In the genomic region with DNA sequence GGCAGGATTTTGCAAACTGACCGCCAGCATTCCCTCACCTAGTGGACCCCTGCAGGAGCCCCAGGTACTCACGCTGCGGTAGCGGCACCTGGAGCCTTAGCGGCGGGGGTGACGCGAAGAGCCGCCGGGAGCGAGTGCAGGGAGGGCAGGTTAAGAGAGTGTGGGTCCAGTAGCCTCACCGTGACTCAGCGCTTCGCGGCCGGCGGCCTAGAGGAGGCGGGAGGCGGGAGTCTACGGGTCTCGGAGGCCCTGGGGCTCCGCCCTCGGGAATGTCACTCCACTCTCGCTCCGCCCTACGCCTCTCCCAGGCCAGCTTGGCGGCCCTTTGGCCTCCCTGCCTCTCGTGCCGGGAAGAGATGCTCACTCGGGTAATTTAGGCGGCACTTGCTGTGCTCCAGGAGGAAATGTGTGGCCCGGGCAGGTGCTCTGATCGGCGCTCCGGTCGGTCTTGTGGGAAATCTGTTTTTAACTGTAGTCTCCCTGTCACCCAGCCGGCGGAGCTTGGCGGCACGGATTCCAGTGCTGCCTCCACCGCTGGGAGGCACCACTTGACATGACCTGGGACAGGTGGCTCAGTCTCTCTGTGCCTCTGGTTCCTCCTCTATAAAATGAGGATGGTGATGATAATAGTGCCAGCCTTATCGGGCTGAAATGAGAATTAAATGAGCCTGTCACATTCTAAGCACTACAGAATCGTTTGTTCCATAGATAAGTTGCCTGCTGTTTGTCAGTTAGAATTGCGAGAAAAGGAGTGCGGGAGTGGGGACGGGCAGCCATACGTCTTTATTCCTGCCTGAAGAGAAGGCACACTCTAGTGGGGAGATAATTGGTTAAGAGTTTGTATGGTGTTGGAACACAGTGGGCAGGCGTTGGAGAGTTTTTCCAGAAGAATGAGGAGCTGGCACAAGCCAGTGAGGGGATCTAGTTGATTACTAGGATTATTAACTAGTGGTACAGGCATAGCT, we compare ENCODE assay signal across 8 cellular contexts. TPM values are rescaled to one million over a fixed set of nuclear protein-coding genes. Genes with fewer than 3 reads are reported as not detected.
DNase-seq lines count a peak whose midpoint lies in the region; ATAC-seq and TF ChIP-seq lines count a peak whose summit lies in the region.

TSS of gene PIR (minus strand) at position 216 of the 965 bp plus-strand sequence. CDS start 2,076 bp downstream, outside the sequence.

- H2BK120ac ChIP-seq in IMR-90 (ENCODE audit: low read depth, low read length), result peak within 1 kb of the TSS; percentile 79

- H2BK5ac ChIP-seq in IMR-90 (ENCODE audit: low read depth, low read length, poor library complexity, severe bottlenecking), result peak within 1 kb of the TSS; percentile 18

- ATAC-seq in GM21619 (IDR thresholded peaks at IDR 0.05; ENCODE audit: unreplicated experiment) (peak; percentile 96), IMR-90 (ENCODE audit: low read depth) (peak; percentile 99), natural killer cell (peak; percentile 91 to 97 (median 93))
- peak; percentile 100 for ATAC-seq in activated T-helper 17 cell treated with anti-CD3 and anti-CD28 coated beads, Interleukin-2, amount 50 U/mL, for 72 hours (replicated peaks)

- peak within 1 kb of the TSS; percentile 57 for H2BK20ac ChIP-seq in IMR-90 (ENCODE audit: low read depth, low read length)

- CTCF ChIA-PET in IMR-90 (lab: Yijun Ruan, JAX), result no interaction called here

- H3K4me3 Mint-ChIP-seq in activated T-helper 17 cell treated with anti-CD3 and anti-CD28 coated beads, Interleukin-2, amount 50 U/mL, for 72 hours, result peak within 1 kb of the TSS; percentile 78
- H3K4me3 Mint-ChIP-seq in natural killer cell, result peak within 1 kb of the TSS; percentile 83

- peak within 1 kb of the TSS; percentile 41 for H4K5ac ChIP-seq in IMR-90 (ENCODE audit: low read depth, low read length)

- peaks cover 5% of the 10 kb centered on the region for H3K4me1 Mint-ChIP-seq in activated T-helper 17 cell treated with anti-CD3 and anti-CD28 coated beads, Interleukin-2, amount 50 U/mL, for 72 hours
- H3K4me1 Mint-ChIP-seq in natural killer cell, result peaks cover 13 to 18% of the 10 kb centered on the region in 2 donors

- H3K27me3 ChIP-seq in IMR-90 (ENCODE audit: control insufficient read depth, insufficient read depth, low read length) (no peaks in the 10 kb centered on the region), stomach (peaks cover 0 to 8% (median 0%) of the 10 kb centered on the region in 3 donors)

- POLR2A ChIA-PET in IMR-90 (lab: Charles Lee; ENCODE audit: unreplicated experiment), result interaction anchor here (0.6 kb wide), 1 partner anchor 18 kb away, joined by 3 read pairs; no protein-coding TSS in a partner anchor

- peak within 1 kb of the TSS; percentile 38 for H2AK9ac ChIP-seq in IMR-90 (replicated peaks; ENCODE audit: low read depth, low read length, poor library complexity)

- H2AK5ac ChIP-seq in IMR-90 (ENCODE audit: low read depth, low read length), result no peak within 1 kb of the TSS

- peak within 1 kb of the TSS; percentile 25 to 74 for H4K8ac ChIP-seq in IMR-90 (ENCODE audit: low read depth in 2 of 2, low read length in 2 of 2)

- H3K36me3 ChIP-seq in IMR-90 (ENCODE audit: control insufficient read depth, insufficient read depth, low read length) (peaks cover 3% of the 10 kb centered on the region; the same call in 1 of the 2 replicates), stomach (peaks cover 0 to 5% (median 0%) of the 10 kb centered on the region in 4 donors)

- dilution Hi-C loops in IMR-90 (cut with HindIII; ENCODE audit: low sequenced_read_pairs, unreplicated experiment), result no loop called here

- DNase-seq in DMS79 treated with DMSO at 0.1 percent for 48 hours (lab: John Stamatoyannopoulos, UW) (peak; percentile 57), IMR-90 (peak; percentile 80), fibroblast of the aortic adventitia (ENCODE audit: low read depth) (peak; percentile 78), natural killer cell (peak; percentile 34), stomach (peak; percentile 89)

- H3K79me1 ChIP-seq in IMR-90 (ENCODE audit: low read depth in 1 of 2, low read length in 2 of 2), result peaks cover 2 to 5% of the 10 kb centered on the region in 2 experiments; a peak in 3 of 4 replicates

- H3K23ac ChIP-seq in IMR-90 (ENCODE audit: low read depth, low read length), result peak within 1 kb of the TSS; percentile 56

- peak within 1 kb of the TSS; percentile 9; the same call in 1 of the 2 replicates for H3K56ac ChIP-seq in IMR-90 (ENCODE audit: extremely low read depth, insufficient read depth, low read length)

- peak within 1 kb of the TSS; percentile 60 for H3K4me3 ChIP-seq in IMR-90 (ENCODE audit: insufficient read depth, low read depth, low read length)
- H3K4me3 ChIP-seq in fibroblast of the aortic adventitia (ENCODE audit: low read depth, low read length), result peak within 1 kb of the TSS; percentile 74
- H3K4me3 ChIP-seq in stomach, result peak within 1 kb of the TSS; percentile 44 to 54 (median 48)

- H3K4me1 ChIP-seq in IMR-90 (ENCODE audit: control insufficient read depth, insufficient read depth, low read length) (no peaks in the 10 kb centered on the region), stomach (peaks cover 0 to 15% (median 0%) of the 10 kb centered on the region in 4 donors)

- H3K27ac Mint-ChIP-seq in activated T-helper 17 cell treated with anti-CD3 and anti-CD28 coated beads, Interleukin-2, amount 50 U/mL, for 72 hours, result peak within 1 kb of the TSS; percentile 56
- peak within 1 kb of the TSS; percentile 25 to 47 for H3K27ac Mint-ChIP-seq in natural killer cell

- H3K9ac ChIP-seq in IMR-90 (ENCODE audit: low read depth, low read length), result peak within 1 kb of the TSS; percentile 61

- no peaks in the 10 kb centered on the region for H3K9me3 Mint-ChIP-seq in activated T-helper 17 cell treated with anti-CD3 and anti-CD28 coated beads, Interleukin-2, amount 50 U/mL, for 72 hours
- no peaks in the 10 kb centered on the region for H3K9me3 Mint-ChIP-seq in natural killer cell

- peak within 1 kb of the TSS; percentile 79 for H3K4me2 ChIP-seq in IMR-90 (ENCODE audit: low read depth, low read length)

- H3K9me3 ChIP-seq in IMR-90 (ENCODE audit: control insufficient read depth, insufficient read depth, low read length), result no peaks in the 10 kb centered on the region
- H3K9me3 ChIP-seq in stomach, result no peaks in the 10 kb centered on the region

- no peaks in the 10 kb centered on the region for H4K20me1 ChIP-seq in IMR-90 (ENCODE audit: insufficient read depth, low read length)

- 20% methylated on average over 10 of the region's 48 CpGs; no CpG with 5 or more reads in 1 of the 2 experiments for WGBS in IMR-90 (ENCODE audit: extremely low coverage in 2 of 2, insufficient read length in 1 of 2), 2 experiments
- 7 to 21% (median 9%) methylated on average over 19 to 48 of the region's 48 CpGs for WGBS in stomach, 5 donors

- TF ChIP-seq POLR2A in IMR-90 (IDR thresholded peaks at IDR 0.05; ENCODE audit: low read depth, low read length) (no peak; the same call in 1 of the 2 replicates), stomach (IDR thresholded peaks at IDR 0.05) (no peak)

- no TSS peak for BruUV-seq in IMR-90 (replicated peaks; lab: Mats Ljungman, UMichigan)

- H3K4ac ChIP-seq in IMR-90 (ENCODE audit: low read depth, low read length), result peak within 1 kb of the TSS; percentile 38

- H2AFZ ChIP-seq in IMR-90 (replicated peaks; ENCODE audit: low read length, poor library complexity), result peak within 1 kb of the TSS; percentile 90

- in situ Hi-C loops in IMR-90 (cut with MboI; ENCODE audit: low sequenced_read_pairs), result loop anchor here (25.0 kb wide), 1 partner anchor 1194 kb away; no protein-coding TSS in a partner anchor

- H3K18ac ChIP-seq in IMR-90 (ENCODE audit: low read depth, low read length), result peak within 1 kb of the TSS; percentile 47

- H3K36me3 Mint-ChIP-seq in activated T-helper 17 cell treated with anti-CD3 and anti-CD28 coated beads, Interleukin-2, amount 50 U/mL, for 72 hours (ENCODE audit: low read depth), result no peaks in the 10 kb centered on the region
- H3K36me3 Mint-ChIP-seq in natural killer cell, result no peaks in the 10 kb centered on the region

- TF ChIP-seq CTCF in IMR-90 (conservative IDR thresholded peaks at IDR 0.05; ENCODE audit: low read depth, low read length) (0 out of 2 replicates have a peak, but pooled peaks have one; percentile 27), fibroblast of the aortic adventitia (IDR thresholded peaks at IDR 0.05; ENCODE audit: insufficient read depth, low read length) (peak; percentile 56), natural killer cell (IDR thresholded peaks at IDR 0.05) (no peak), stomach (IDR thresholded peaks at IDR 0.05) (peak in 3 of 7 experiments; percentile 14 to 25 (median 19))

- peak within 1 kb of the TSS; percentile 53 for H4K91ac ChIP-seq in IMR-90 (ENCODE audit: insufficient read depth, low read depth, low read length)

- H2BK15ac ChIP-seq in IMR-90 (ENCODE audit: low read depth, low read length), result peak within 1 kb of the TSS; percentile 32; the same call in 2 of the 3 replicates

- peak within 1 kb of the TSS; percentile 38 for H3K14ac ChIP-seq in IMR-90 (replicated peaks; ENCODE audit: low read depth, low read length)

- TF ChIP-seq RAD21 in IMR-90 (IDR thresholded peaks at IDR 0.05; ENCODE audit: low read length), result no peak

- H3K9me1 ChIP-seq in IMR-90 (ENCODE audit: insufficient read depth, low read length), result no peaks in the 10 kb centered on the region

- H3K27me3 Mint-ChIP-seq in activated T-helper 17 cell treated with anti-CD3 and anti-CD28 coated beads, Interleukin-2, amount 50 U/mL, for 72 hours, result peaks cover 3% of the 10 kb centered on the region
- peaks cover 5 to 44% of the 10 kb centered on the region in 2 donors for H3K27me3 Mint-ChIP-seq in natural killer cell (ENCODE audit: low read depth in 2 of 2)

- intact Hi-C loops in IMR-90 (cut with micrococcal nuclease) (loop anchor here (10.0 kb wide), 1 partner anchor 181 kb away; no protein-coding TSS in a partner anchor), natural killer cell (cut with micrococcal nuclease) (loop anchor here (10.0 kb wide), 1 partner anchor 1201 kb away; no protein-coding TSS in a partner anchor), stomach (cut with DNase I; ENCODE audit: low total_unique reads) (no loop called here)

- peak within 1 kb of the TSS; percentile 63; the same call in 1 of the 2 replicates for H3K27ac ChIP-seq in IMR-90 (ENCODE audit: insufficient read depth, low read length)
- peak within 1 kb of the TSS; percentile 70 to 80 (median 72) for H3K27ac ChIP-seq in stomach

- TF ChIP-seq EP300 in stomach (IDR thresholded peaks at IDR 0.05), result no peak

RNA-seq across cellular contexts. Expression of gene PIR, which starts in this region (rescaled TPM):
- 5.7 and 5.8 TPM in 2 replicates for total RNA-seq in IMR-90 (2012; rRNA removed)
- polyA plus RNA-seq in IMR-90 (2012; rRNA removed), result 7.3 and 8.7 TPM in 2 replicates
- 3.8 and 7.4 TPM in 2 replicates for polyA plus RNA-seq in IMR-90 (2012; cell fraction: cytosol; rRNA removed)
- 1.8 and 6.8 TPM in 2 replicates for polyA plus RNA-seq in IMR-90 (2012; cell fraction: nucleus; rRNA removed; ENCODE audit: low replicate concordance)
- polyA plus RNA-seq in PFSK-1 (2012; ENCODE audit: insufficient read length, low read depth), result 16.5 TPM
- total RNA-seq in activated T-helper 17 cell treated with anti-CD3 and anti-CD28 coated beads, Interleukin-2, amount 50 U/mL, for 72 hours, result 1 to 10 TPM; 3.1 to 3.8 TPM
- total RNA-seq in fibroblast of the aortic adventitia (ENCODE audit: low replicate concordance), result 15.9 and 40.8 TPM in 2 replicates
- total RNA-seq in natural killer cell, result under 1 TPM in 1 of 3 donors, not detected in 2; 0.57 TPM
- 10 to 100 TPM in 3 of 5 donors, 1 to 10 TPM in 2; 5.2 to 30.9 (median 11.2) TPM for total RNA-seq in stomach
- 10 to 100 TPM; 12.4 to 47.5 (median 16.6) TPM for polyA plus RNA-seq in stomach

Comparison
In these comparisons a context has a peak if more than half of its experiments do, and no peak if none do; other contexts are left out.
1. Peak in every context shown above with its lines: DNase-seq, ATAC-seq, H3K4me3 ChIP-seq and H3K27ac ChIP-seq.
2. Peak in DNase-seq and ATAC-seq in natural killer cell; RNA of the gene not detected or under 1 TPM.
3. DNase-seq: peak in every context shown above with its lines; median percentile 89 in stomach; 80 in IMR-90; 78 in fibroblast of the aortic adventitia; 57 in DMS79 treated with DMSO at 0.1 percent for 48 hours; 34 in natural killer cell.